18 cellular contexts compared by ENCODE assay signal in the genomic region with DNA sequence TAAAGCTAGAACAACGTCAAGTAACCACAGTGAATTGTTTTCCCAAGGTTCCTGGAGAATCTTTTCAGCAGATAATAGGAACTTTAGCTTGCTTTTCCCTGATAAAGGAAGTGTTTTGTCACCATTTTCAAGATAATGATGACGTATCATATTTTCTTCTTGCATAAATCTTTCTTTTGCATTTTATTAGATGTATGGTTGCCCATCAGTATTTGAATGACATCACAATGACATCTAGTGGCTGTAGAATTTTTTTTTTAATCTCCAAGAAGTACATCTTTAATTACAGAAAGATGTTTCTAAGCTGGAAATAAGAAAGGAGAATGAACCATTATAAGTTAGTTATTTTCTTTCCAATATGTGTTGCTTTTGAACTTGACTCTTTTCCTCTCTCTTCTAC.
"Had no signal": no experiment of that assay in that cellular context is flagged by ENCODE, and none has a peak within 500 bp of the region (broad histone marks: within the 10 kb centered on the region; RNA-seq: fewer than 3 reads in every experiment).

No MANE protein-coding gene starts in this region.

- H3K27me3 ChIP-seq: adrenal gland, dorsolateral prefrontal cortex, neutrophil, stomach, testis, upper lobe of left lung had no signal

- H3K36me3 ChIP-seq: adrenal gland, neutrophil, stomach, upper lobe of left lung, WERI-Rb-1 had no signal

- DNase-seq: activated CD4-positive, alpha-beta memory T cell treated with anti-CD3 and anti-CD28 coated beads for 36 hours; activated CD4-positive, alpha-beta T cell treated with anti-CD3 and anti-CD28 coated beads for 36 hours; activated CD8-positive, alpha-beta memory T cell treated with anti-CD3 and anti-CD28 coated beads, Interleukin-2, amount 10 ng/mL, durations not matched to agents 7 days and 5 days; activated effector memory CD4-positive, alpha-beta T cell treated with Interleukin-2 at 50 U/mL for 16 hours; activated T-cell treated with anti-CD3 and anti-CD28 coated beads, Interleukin-2, amount 50 U/mL, for 1 hour; adrenal gland; dorsolateral prefrontal cortex; glutamatergic neuron; mesendoderm; natural killer cell; stimulated activated CD4-positive, alpha-beta T cell treated with anti-CD3 and anti-CD28 coated beads, Interleukin-12 subunit alpha, Interleukin-12 subunit beta, amount 100 ng/mL, for 4 hours; stimulated activated CD4-positive, alpha-beta T cell treated with anti-CD3 and anti-CD28 coated beads, Interleukin-2, amount 100 ng/mL, for 24 hours; stomach; T-helper 9 cell; testis; upper lobe of left lung; WERI-Rb-1 had no signal

- H3K4me3 ChIP-seq: adrenal gland, dorsolateral prefrontal cortex, stomach, testis, upper lobe of left lung had no signal

- ATAC-seq: activated CD4-positive, alpha-beta T cell treated with anti-CD3 and anti-CD28 coated beads for 36 hours; activated CD8-positive, alpha-beta memory T cell treated with anti-CD3 and anti-CD28 coated beads, Interleukin-2, amount 10 ng/mL, durations not matched to agents 7 days and 5 days; natural killer cell had no signal

- H3K27ac ChIP-seq: adrenal gland, dorsolateral prefrontal cortex, neutrophil, stomach, testis, upper lobe of left lung, WERI-Rb-1 had no signal

- H3K4me1 ChIP-seq: adrenal gland, stomach, testis, upper lobe of left lung had no signal

- H3K9me3 ChIP-seq: adrenal gland, neutrophil, stomach, testis, upper lobe of left lung had no signal
